ENCODE assay signal across 16 cellular contexts in the genomic region with DNA sequence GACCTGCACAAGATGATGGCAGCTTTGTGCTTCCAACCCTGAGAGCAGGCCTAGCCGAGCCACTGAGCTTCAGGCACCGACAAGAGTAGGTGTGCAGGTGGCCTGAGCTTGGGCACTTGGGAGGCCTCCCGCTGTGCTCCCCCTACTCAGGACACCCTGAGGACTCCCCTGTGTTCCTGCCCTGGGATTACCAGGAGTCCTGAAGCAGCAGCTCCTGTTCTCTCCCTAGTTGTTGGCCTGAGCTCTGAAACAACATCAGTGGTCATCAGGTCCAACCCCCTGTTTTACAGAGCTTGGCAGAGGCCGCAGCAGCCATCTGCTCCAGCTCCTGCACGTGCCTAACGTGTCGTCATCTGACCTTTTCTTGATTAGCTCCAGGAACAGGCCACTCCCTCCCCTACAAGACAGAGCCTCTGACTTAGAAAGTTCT. TPM values are rescaled to one million over a fixed set of nuclear protein-coding genes. Genes with fewer than 3 reads are reported as not detected.
DNase-seq lines count a peak whose midpoint lies in the region; ATAC-seq and TF ChIP-seq lines count a peak whose summit lies in the region.
"Had no signal": no experiment of that assay in that cellular context is flagged by ENCODE, and none has a peak within 500 bp of the region (broad histone marks: within the 10 kb centered on the region; RNA-seq: fewer than 3 reads in every experiment).

No MANE protein-coding gene starts in this region.

- H3K27ac ChIP-seq in breast epithelium, result peak overlapping the region; percentile 52 to 81
- peak overlapping the region in 1 of 4 donors; percentile 7 for H3K27ac ChIP-seq in upper lobe of left lung
- H3K27ac ChIP-seq: vagina had no signal

- H3K4me1 Mint-ChIP-seq in MCF 10A (ENCODE audit: insufficient read depth, unreplicated experiment), result no peaks in the 10 kb centered on the region
- H3K4me1 Mint-ChIP-seq: brain, endodermal cell had no signal

- TF ChIP-seq CTCF in breast epithelium (IDR thresholded peaks at IDR 0.05) (no peak), MCF 10A (IDR thresholded peaks at IDR 0.05; ENCODE audit: unreplicated experiment) (no peak), upper lobe of left lung (IDR thresholded peaks at IDR 0.05) (no peak)

- no peak overlapping the region for H3K4me3 ChIP-seq in breast epithelium
- no peak overlapping the region for H3K4me3 ChIP-seq in upper lobe of left lung
- H3K4me3 ChIP-seq: vagina had no signal

- H3K36me3 ChIP-seq in breast epithelium, result no peaks in the 10 kb centered on the region
- H3K36me3 ChIP-seq in upper lobe of left lung, result no peaks in the 10 kb centered on the region
- H3K36me3 ChIP-seq: vagina had no signal

- CTCF ChIA-PET in MCF 10A (lab: Yijun Ruan, JAX), result interaction anchor here (1.1 to 3.4 kb wide), 3 partner anchors 7 to 107 kb away, joined by 4 to 26 read pairs (median 20); no protein-coding TSS in a partner anchor

- TF ChIP-seq EP300 in upper lobe of left lung (IDR thresholded peaks at IDR 0.05), result no peak

- POLR2A ChIA-PET in MCF 10A (lab: Yijun Ruan, JAX), result interaction anchor here (0.7 to 1.4 kb wide), 3 partner anchors 69 to 126 kb away, joined by 3 to 6 read pairs (median 6); a partner anchor contains a TSS

- no peaks in the 10 kb centered on the region for H3K9me3 Mint-ChIP-seq in MCF 10A (ENCODE audit: unreplicated experiment)
- H3K9me3 Mint-ChIP-seq: brain; CD8-positive, alpha-beta T cell; endodermal cell had no signal

- 70 to 78% methylated on average over 4 to 6 of the region's 7 CpGs for WGBS in upper lobe of left lung, 2 donors

- H3K27ac Mint-ChIP-seq in MCF 10A (ENCODE audit: low read depth, unreplicated experiment), result no peak overlapping the region
- H3K27ac Mint-ChIP-seq: brain; CD8-positive, alpha-beta T cell; endodermal cell had no signal

- ATAC-seq in upper lobe of left lung (ENCODE audit: low FRiP score in 2 of 2) (peak; percentile 9 to 20), HG03280 (IDR thresholded peaks at IDR 0.05; ENCODE audit: unreplicated experiment) (no peak), HG02870 (IDR thresholded peaks at IDR 0.05; ENCODE audit: unreplicated experiment) (no peak)
- ATAC-seq: CD8-positive, alpha-beta T cell had no signal

- H3K4me1 ChIP-seq in breast epithelium, result peaks cover 0 to 8% of the 10 kb centered on the region in 2 donors
- H3K4me1 ChIP-seq in upper lobe of left lung, result peaks cover 0 to 8% (median 0%) of the 10 kb centered on the region in 4 donors

- H3K27me3 ChIP-seq in breast epithelium, result no peaks in the 10 kb centered on the region
- H3K27me3 ChIP-seq in upper lobe of left lung, result no peaks in the 10 kb centered on the region
- H3K27me3 ChIP-seq: vagina had no signal

- TF ChIP-seq POLR2A in breast epithelium (IDR thresholded peaks at IDR 0.05) (no peak), upper lobe of left lung (IDR thresholded peaks at IDR 0.05) (no peak)

- H3K27me3 Mint-ChIP-seq in MCF 10A (ENCODE audit: insufficient read depth, unreplicated experiment), result no peaks in the 10 kb centered on the region

- BruUV-seq in MCF 10A (replicated peaks; lab: Mats Ljungman, UMichigan), result no TSS peak

- intact Hi-C loops in breast epithelium (cut with DNase I; ENCODE audit: low total_unique reads) (no loop called here), MCF 10A (cut with micrococcal nuclease) (no loop called here)

- H3K9me3 ChIP-seq in breast epithelium (no peaks in the 10 kb centered on the region), upper lobe of left lung (no peaks in the 10 kb centered on the region)
- H3K9me3 ChIP-seq: vagina had no signal

- DNase-seq in breast epithelium (ENCODE audit: low spot score in 2 of 2) (no peak), MCF 10A (ENCODE audit: unreplicated experiment) (no peak), fibroblast of peridontal ligament (ENCODE audit: extremely low read depth) (peak; percentile 72), lung microvascular endothelial cell (ENCODE audit: low read depth in 2 of 2) (peak; percentile 31 to 34), upper lobe of left lung (no peak)
- DNase-seq in activated CD4-positive, CD25-positive, alpha-beta regulatory T cell (lab: John Stamatoyannopoulos, UW), result no peak
- DNase-seq: CD8-positive, alpha-beta T cell; NCI-H1417; retina had no signal

- H3K4me3 Mint-ChIP-seq in MCF 10A (ENCODE audit: unreplicated experiment), result no peak overlapping the region
- H3K4me3 Mint-ChIP-seq: brain; CD8-positive, alpha-beta T cell; endodermal cell had no signal

- H3K36me3 Mint-ChIP-seq in MCF 10A (ENCODE audit: insufficient read depth, unreplicated experiment), result no peaks in the 10 kb centered on the region
- H3K36me3 Mint-ChIP-seq: brain; CD8-positive, alpha-beta T cell had no signal

RNA-seq across cellular contexts. Expression of a gene that starts 8.0 kb away (rescaled TPM):
- total RNA-seq in breast epithelium (1 to 10 TPM in 1 of 3 donors, under 1 TPM in 1, not detected in 1; 0.64 to 2.3 TPM), MCF 10A (2022) (not detected in 2 replicates), lung microvascular endothelial cell (not detected in 2 replicates), upper lobe of left lung (under 1 TPM in 1 of 6 donors, not detected in 5; 0.26 TPM)
- total RNA-seq: A172; activated CD8-positive, alpha-beta memory T cell treated with anti-CD3 and anti-CD28 coated beads for 36 hours; CD8-positive, alpha-beta T cell; vagina had no signal

RNA-seq across cellular contexts. Expression of a gene that starts 17.0 kb away (rescaled TPM):
- 10 to 100 TPM in 1 of 3 donors, 1 to 10 TPM in 2; 5.9 to 12.8 (median 6.2) TPM for total RNA-seq in breast epithelium
- total RNA-seq in MCF 10A (2022), result 0.58 and 1.6 TPM in 2 replicates
- total RNA-seq in lung microvascular endothelial cell, result under 0.01 and 0.22 TPM in 2 replicates
- total RNA-seq in upper lobe of left lung, result 1 to 10 TPM in 5 of 6 donors, under 1 TPM in 1; 0.49 to 3.5 (median 1.7) TPM

RNA-seq across cellular contexts. Expression of a gene that starts 46.6 kb away (rescaled TPM):
- total RNA-seq in breast epithelium (100 to 1,000 TPM in 2 of 3 donors, 10 to 100 TPM in 1; 26.5 to 129 (median 106) TPM), MCF 10A (2022) (252 and 294 TPM in 2 replicates), lung microvascular endothelial cell (8.5 and 10.7 TPM in 2 replicates), upper lobe of left lung (100 to 1,000 TPM in 3 of 6 donors, 10 to 100 TPM in 3; 52.7 to 201 (median 98.9) TPM)
- total RNA-seq: activated CD8-positive, alpha-beta memory T cell treated with anti-CD3 and anti-CD28 coated beads for 36 hours had no signal

Comparison
In these comparisons a context has a peak if more than half of its experiments do, and no peak if none do; other contexts are left out.
1. DNase-seq: peak in fibroblast of peridontal ligament (single experiment) and lung microvascular endothelial cell (2 of 2); none in breast epithelium (0 of 2), MCF 10A (single experiment), upper lobe of left lung (0 of 2) and activated CD4-positive, CD25-positive, alpha-beta regulatory T cell (0 of 4).
2. ATAC-seq: peak in upper lobe of left lung (2 of 2); none in HG03280 (single experiment) and HG02870 (single experiment).